ENCODE assay signal across 11 cellular contexts in genomic region chr5:124825250-124825982, GRCh38.
DNase-seq lines count a peak whose midpoint lies in the region; ATAC-seq and TF ChIP-seq lines count a peak whose summit lies in the region.
"Had no signal": no experiment of that assay in that cellular context is flagged by ENCODE, and none has a peak within 500 bp of the region (broad histone marks: within the 10 kb centered on the region; RNA-seq: fewer than 3 reads in every experiment).

No MANE protein-coding gene starts in this region.

- H3K9me3 ChIP-seq in psoas muscle: no peaks in the 10 kb centered on the region
- no peaks in the 10 kb centered on the region for H3K9me3 ChIP-seq in CD8-positive, alpha-beta T cell (ENCODE audit: low read length)

- intact Hi-C loops in psoas muscle (cut with DNase I): no loop called here
- intact Hi-C loops in CD8-positive, alpha-beta T cell (cut with DNase I, micrococcal nuclease): no loop called here

- H3K4me1 ChIP-seq in psoas muscle: peaks cover 15% of the 10 kb centered on the region
- H3K4me1 ChIP-seq in CD8-positive, alpha-beta T cell (ENCODE audit: insufficient read depth, low read length): no peaks in the 10 kb centered on the region

- H3K4me1 Mint-ChIP-seq in CD8-positive, alpha-beta T cell (ENCODE audit: low read depth): no peaks in the 10 kb centered on the region
- no peaks in the 10 kb centered on the region for H3K4me1 Mint-ChIP-seq in effector memory CD8-positive, alpha-beta T cell (ENCODE audit: low read depth in 2 of 2)
- H3K4me1 Mint-ChIP-seq: nephron had no signal

- H3K36me3 Mint-ChIP-seq in CD8-positive, alpha-beta T cell: no peaks in the 10 kb centered on the region
- peaks cover 2% of the 10 kb centered on the region for H3K36me3 Mint-ChIP-seq in effector memory CD8-positive, alpha-beta T cell (ENCODE audit: insufficient read depth)

- H3K36me3 ChIP-seq in psoas muscle (ENCODE audit: insufficient read depth in 1 of 2, low read depth in 1 of 2): no peaks in the 10 kb centered on the region
- H3K36me3 ChIP-seq in CD8-positive, alpha-beta T cell (ENCODE audit: insufficient read depth, low read length): no peaks in the 10 kb centered on the region

- H3K27me3 Mint-ChIP-seq in CD8-positive, alpha-beta T cell (ENCODE audit: low read depth): no peaks in the 10 kb centered on the region
- no peaks in the 10 kb centered on the region for H3K27me3 Mint-ChIP-seq in effector memory CD8-positive, alpha-beta T cell

- DNase-seq in psoas muscle (no peak), cerebellar nuclear complex (lab: John Stamatoyannopoulos, UW) (no peak), OCI-M1 (lab: John Stamatoyannopoulos, UW) (no peak)
- no peak for DNase-seq in CD8-positive, alpha-beta T cell
- DNase-seq in effector memory CD8-positive, alpha-beta T cell: no peak
- DNase-seq: effector CD4-positive, alpha-beta T cell; NCI-H2029 had no signal

- H3K27ac Mint-ChIP-seq in CD8-positive, alpha-beta T cell: no peak overlapping the region
- no peak overlapping the region for H3K27ac Mint-ChIP-seq in effector memory CD8-positive, alpha-beta T cell
- H3K27ac Mint-ChIP-seq: nephron had no signal

- 92 to 96% (median 94%) methylated on average over 5 of the region's 5 CpGs for WGBS in psoas muscle, 3 donors

- no peaks in the 10 kb centered on the region for H3K27me3 ChIP-seq in psoas muscle (ENCODE audit: insufficient read depth in 3 of 3, low read length in 2 of 3)
- no peaks in the 10 kb centered on the region for H3K27me3 ChIP-seq in CD8-positive, alpha-beta T cell (ENCODE audit: insufficient read depth, low read length)

- H3K4me3 Mint-ChIP-seq in CD8-positive, alpha-beta T cell: no peak overlapping the region
- H3K4me3 Mint-ChIP-seq in effector memory CD8-positive, alpha-beta T cell: no peak overlapping the region
- H3K4me3 Mint-ChIP-seq: nephron had no signal

- no peaks in the 10 kb centered on the region for H3K9me3 Mint-ChIP-seq in CD8-positive, alpha-beta T cell
- peaks cover 0 to 6% of the 10 kb centered on the region in 2 donors for H3K9me3 Mint-ChIP-seq in effector memory CD8-positive, alpha-beta T cell

- CTCF ChIA-PET in CD8-positive, alpha-beta T cell (lab: Charles Lee): no interaction called here

- no peak for TF ChIP-seq CTCF in psoas muscle (IDR thresholded peaks at IDR 0.05)
- TF ChIP-seq CTCF in CD8-positive, alpha-beta T cell (IDR thresholded peaks at IDR 0.05): no peak

- H3K4me3 ChIP-seq in psoas muscle: no peak overlapping the region
- no peak overlapping the region for H3K4me3 ChIP-seq in CD8-positive, alpha-beta T cell (ENCODE audit: low read depth, low read length)

- ATAC-seq in GM19035 (IDR thresholded peaks at IDR 0.05; ENCODE audit: unreplicated experiment): peak; percentile 83
- peak; percentile 92 for ATAC-seq in HG02642 (IDR thresholded peaks at IDR 0.05; ENCODE audit: poor library complexity, unreplicated experiment)
- peak; percentile 68 for ATAC-seq in HG03558 (IDR thresholded peaks at IDR 0.05; ENCODE audit: extremely low read depth, unreplicated experiment)
- peak in 1 of 4 donors; percentile 52 for ATAC-seq in psoas muscle
- no peak for ATAC-seq in CD8-positive, alpha-beta T cell
- ATAC-seq in effector memory CD8-positive, alpha-beta T cell (replicated peaks): no peak

- peak overlapping the region; percentile 36 for H3K27ac ChIP-seq in psoas muscle
- no peak overlapping the region for H3K27ac ChIP-seq in CD8-positive, alpha-beta T cell (ENCODE audit: low read depth, low read length)

- POLR2A ChIA-PET in CD8-positive, alpha-beta T cell (lab: Charles Lee): no interaction called here

Comparison
In these comparisons a context has a peak if more than half of its experiments do, and no peak if none do; other contexts are left out.
1. ATAC-seq: peak in GM19035 (single experiment), HG02642 (single experiment) and HG03558 (single experiment); none in CD8-positive, alpha-beta T cell (single experiment) and effector memory CD8-positive, alpha-beta T cell (single experiment).